In genomic region chr4:27042411-27042810, GRCh38 we compare ENCODE assay signal across 9 cellular contexts.
"Had no signal": no experiment of that assay in that cellular context is flagged by ENCODE, and none has a peak within 500 bp of the region (broad histone marks: within the 10 kb centered on the region; RNA-seq: fewer than 3 reads in every experiment).

No MANE protein-coding gene starts in this region.

- H2AFZ ChIP-seq: GM23248, GM23338 had no signal

- H3K9ac ChIP-seq: GM23248 had no signal

- H3K4me3 ChIP-seq: GM23248, GM23338, HAP-1 had no signal

- H3K27ac ChIP-seq: GM23248 had no signal

- DNase-seq: GM23248, GOT3, H7, H9, HCEC 1CT, HFFc6 had no signal

- H3K4me2 ChIP-seq: GM23338 had no signal

- H3K9me3 ChIP-seq: HAP-1 had no signal

- ATAC-seq: GM23338, HCT116 had no signal

- H3K36me3 ChIP-seq: HAP-1 had no signal
